In genomic region chr22:48592488-48592887, GRCh38 we compare ENCODE assay signal across 24 cellular contexts.
"Had no signal": no experiment of that assay in that cellular context is flagged by ENCODE, and none has a peak within 500 bp of the region (broad histone marks: within the 10 kb centered on the region; RNA-seq: fewer than 3 reads in every experiment).

No MANE protein-coding gene starts in this region.

- DNase-seq: hypothalamus; immature natural killer cell; left ventricle myocardium inferior; mesendoderm; naive B cell; natural killer cell; nephron progenitor cell; ovary; stimulated activated CD4-positive, alpha-beta T cell treated with anti-CD3 and anti-CD28 coated beads, Interleukin-12 subunit alpha, Interleukin-12 subunit beta, amount 100 ng/mL, for 4 hours; stimulated activated CD4-positive, alpha-beta T cell treated with anti-CD3 and anti-CD28 coated beads, Interleukin-15, amount 100 ng/mL, for 24 hours; stimulated activated CD4-positive, alpha-beta T cell treated with anti-CD3 and anti-CD28 coated beads, Interleukin-2, amount 100 ng/mL, for 24 hours; stimulated activated CD4-positive, alpha-beta T cell treated with anti-CD3 and anti-CD28 coated beads, Interleukin-4, amount 100 ng/mL, for 1 hour; stimulated activated naive B cell treated with anti-CD40 and anti-IgM and Interleukin-4, amounts not matched to agents 10 μg/mL and 1 μg/mL and 100 μg/mL, for 72 hours; stimulated activated naive CD8-positive, alpha-beta T cell treated with anti-CD3 and anti-CD28 coated beads, Interleukin-15, Interleukin-2, amounts not matched to agents 100 U/mL and 50 U/mL, for 24 hours; stomach; testis; thyroid gland; trophoblast cell; upper lobe of right lung; uterus had no signal

- H3K4me3 ChIP-seq: left ventricle myocardium inferior, lung, neural progenitor cell, ovary, skin epidermis, stomach, testis, thyroid gland, upper lobe of right lung, uterus had no signal

- H3K36me3 ChIP-seq: left ventricle myocardium inferior, neural progenitor cell, ovary, stomach, thyroid gland, upper lobe of right lung, uterus had no signal

- H3K9me3 ChIP-seq: left ventricle myocardium inferior, ovary, stomach, testis, thyroid gland, upper lobe of right lung, uterus had no signal

- H3K4me2 ChIP-seq: neural progenitor cell had no signal

- H3K27ac ChIP-seq: left ventricle myocardium inferior, neural progenitor cell, ovary, stomach, testis, thyroid gland, upper lobe of right lung, uterus had no signal

- H2AFZ ChIP-seq: neural progenitor cell had no signal

- FAIRE-seq: islet of Langerhans had no signal

- H3K27me3 ChIP-seq: neural progenitor cell, ovary, testis, thyroid gland, upper lobe of right lung, uterus had no signal

- ATAC-seq: natural killer cell; stimulated activated naive B cell treated with anti-CD40 and anti-IgM and Interleukin-4, amounts not matched to agents 10 μg/mL and 1 μg/mL and 100 μg/mL, for 72 hours; stimulated activated naive CD8-positive, alpha-beta T cell treated with anti-CD3 and anti-CD28 coated beads, Interleukin-15, Interleukin-2, amounts not matched to agents 100 U/mL and 50 U/mL, for 24 hours; upper lobe of right lung had no signal

- H3K4me1 ChIP-seq: left ventricle myocardium inferior, neural progenitor cell, stomach, testis, thyroid gland, upper lobe of right lung, uterus had no signal

- H3K9ac ChIP-seq: neural progenitor cell had no signal
